ENCODE assay signal across 1 cellular context in genomic region chr9:124030969-124031451, GRCh38.
TF ChIP-seq lines count a peak whose summit lies in the region.

No MANE protein-coding gene starts in this region.

TF ChIP-seq in GM12878, 131 proteins besides CTCF, POLR2A, EP300 and RAD21 (continued from another document):
- TF ChIP-seq SUZ12 (IDR thresholded peaks at IDR 0.05; ENCODE audit: unreplicated experiment) = no peak
TF ChIP-seq in GM12878: peak in this region for 23.
